Comparison of ENCODE assay signal across 1 cellular context in the genomic region with DNA sequence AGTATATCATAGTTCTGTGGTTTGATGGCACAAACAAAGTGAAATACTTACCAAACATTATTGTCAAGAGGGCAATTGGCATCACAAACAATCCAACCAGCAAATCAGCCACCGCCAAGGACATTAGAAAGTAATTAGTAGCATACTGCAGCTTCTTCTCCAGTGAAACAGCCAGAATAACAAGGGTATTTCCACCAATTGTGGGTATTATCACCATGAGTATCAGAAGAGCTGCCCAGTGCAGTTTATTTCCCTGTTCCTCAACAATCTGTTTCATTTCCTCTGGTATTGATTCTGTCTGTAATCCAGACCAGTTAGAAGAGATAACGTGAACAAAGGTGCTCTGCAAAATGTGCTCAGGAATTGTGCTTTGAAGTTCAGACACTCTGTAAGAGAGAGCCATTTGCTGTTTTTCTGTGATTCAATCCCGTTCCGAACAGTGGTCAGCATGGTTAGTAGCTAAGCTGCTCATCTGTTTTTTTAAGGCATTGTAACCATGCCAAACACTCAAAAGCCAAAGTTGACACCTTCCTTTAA.
TF ChIP-seq lines count a peak whose summit lies in the region.

No MANE protein-coding gene starts in this region.

TF ChIP-seq in WTC11, 78 proteins besides CTCF, POLR2A, EP300 and RAD21 (continued from another document):
- TF ChIP-seq, protein P1, sequence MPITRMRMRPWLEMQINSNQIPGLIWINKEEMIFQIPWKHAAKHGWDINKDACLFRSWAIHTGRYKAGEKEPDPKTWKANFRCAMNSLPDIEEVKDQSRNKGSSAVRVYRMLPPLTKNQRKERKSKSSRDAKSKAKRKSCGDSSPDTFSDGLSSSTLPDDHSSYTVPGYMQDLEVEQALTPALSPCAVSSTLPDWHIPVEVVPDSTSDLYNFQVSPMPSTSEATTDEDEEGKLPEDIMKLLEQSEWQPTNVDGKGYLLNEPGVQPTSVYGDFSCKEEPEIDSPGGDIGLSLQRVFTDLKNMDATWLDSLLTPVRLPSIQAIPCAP (CRISPR knock-in tag; IDR thresholded peaks at IDR 0.05) = no peak
- TF ChIP-seq FOXJ3 (CRISPR knock-in tag; IDR thresholded peaks at IDR 0.05; ENCODE audit: borderline replicate concordance) (no peak), IRF2 (CRISPR knock-in tag; IDR thresholded peaks at IDR 0.05; ENCODE audit: borderline replicate concordance, low read depth) (no peak), ZNF219 (CRISPR knock-in tag; IDR thresholded peaks at IDR 0.05; ENCODE audit: borderline replicate concordance) (no peak), JUN (CRISPR knock-in tag; IDR thresholded peaks at IDR 0.05) (no peak)
